Comparison of ENCODE assay signal across 1 cellular context in genomic region chr15:40850576-40851112, GRCh38.
TF ChIP-seq lines count a peak whose summit lies in the region.

No MANE protein-coding gene starts in this region.

TF ChIP-seq in HepG2, 621 proteins besides CTCF, POLR2A, EP300 and RAD21 (continued from another document):
- TF ChIP-seq HMGXB3 (CRISPR knock-in tag; IDR thresholded peaks at IDR 0.05; ENCODE audit: borderline replicate concordance), result no peak
- TF ChIP-seq ZFP36 (IDR thresholded peaks at IDR 0.05; ENCODE audit: borderline replicate concordance, low read depth, low read length, partially characterized antibody), result no peak
- TF ChIP-seq MLXIP (CRISPR knock-in tag; IDR thresholded peaks at IDR 0.05; ENCODE audit: borderline replicate concordance), result no peak
- no peak for TF ChIP-seq LRRFIP1 (CRISPR knock-in tag; conservative IDR thresholded peaks at IDR 0.05)
